In genomic region chr1:202630541-202630940, GRCh38 we compare ENCODE assay signal across 29 cellular contexts.
"Had no signal": no experiment of that assay in that cellular context is flagged by ENCODE, and none has a peak within 500 bp of the region (broad histone marks: within the 10 kb centered on the region; RNA-seq: fewer than 3 reads in every experiment).

No MANE protein-coding gene starts in this region.

- H3K4me1 Mint-ChIP-seq: neural crest cell had no signal

- ATAC-seq: left colon; left lung; lower lobe of right lung; naive thymus-derived CD8-positive, alpha-beta T cell; right lobe of liver; stimulated activated naive B cell treated with anti-CD40 and anti-IgM and Interleukin-4, amounts not matched to agents 10 μg/mL and 1 μg/mL and 100 μg/mL, for 72 hours; stimulated activated naive CD8-positive, alpha-beta T cell treated with anti-CD3 and anti-CD28 coated beads, Interleukin-15, Interleukin-2, amounts not matched to agents 100 U/mL and 50 U/mL, for 24 hours had no signal

- H3K9me3 ChIP-seq: left lung, lower lobe of right lung, neutrophil, right atrium auricular region, right lobe of liver, stomach, suprapubic skin, thoracic aorta, tibial artery, uterus had no signal

- H3K27me3 ChIP-seq: right atrium auricular region, right lobe of liver, uterus had no signal

- H3K27ac ChIP-seq: left lung, lower lobe of right lung, neutrophil, parathyroid adenoma, right atrium auricular region, right lobe of liver, stomach, suprapubic skin, thoracic aorta, tibial artery, uterus had no signal

- H3K36me3 Mint-ChIP-seq: immature natural killer cell; naive thymus-derived CD8-positive, alpha-beta T cell; stimulated activated naive B cell treated with anti-CD40 and anti-IgM and Interleukin-4, amounts not matched to agents 10 μg/mL and 1 μg/mL and 100 μg/mL, for 72 hours had no signal

- H3K27ac Mint-ChIP-seq: immature natural killer cell; nephron; progenitor cell of endocrine pancreas; stimulated activated naive B cell treated with anti-CD40 and anti-IgM and Interleukin-4, amounts not matched to agents 10 μg/mL and 1 μg/mL and 100 μg/mL, for 72 hours had no signal

- H3K4me3 Mint-ChIP-seq: nephron; neural crest cell; stimulated activated naive B cell treated with anti-CD40 and anti-IgM and Interleukin-4, amounts not matched to agents 10 μg/mL and 1 μg/mL and 100 μg/mL, for 72 hours had no signal

- H3K9ac ChIP-seq: parathyroid adenoma had no signal

- H3K4me3 ChIP-seq: left lung, lower lobe of right lung, right atrium auricular region, right lobe of liver, smooth muscle cell, stomach, suprapubic skin, thoracic aorta, tibial artery, uterus had no signal

- H3K4me1 ChIP-seq: parathyroid adenoma, right lobe of liver, suprapubic skin, uterus had no signal

- H3K4me2 ChIP-seq: smooth muscle cell had no signal

- H3K9me3 Mint-ChIP-seq: immature natural killer cell; naive thymus-derived CD8-positive, alpha-beta T cell; nephron; neural crest cell; stimulated activated naive B cell treated with anti-CD40 and anti-IgM and Interleukin-4, amounts not matched to agents 10 μg/mL and 1 μg/mL and 100 μg/mL, for 72 hours had no signal

- DNase-seq: hypothalamus; immature natural killer cell; left colon; lower lobe of right lung; mammary epithelial cell; mesenchymal stem cell; occipital lobe; stimulated activated CD4-positive, alpha-beta T cell treated with anti-CD3 and anti-CD28 coated beads, Interleukin-12 subunit alpha, Interleukin-12 subunit beta, amount 100 ng/mL, for 4 hours; stimulated activated CD4-positive, alpha-beta T cell treated with anti-CD3 and anti-CD28 coated beads, Interleukin-15, amount 100 ng/mL, for 24 hours; stimulated activated CD4-positive, alpha-beta T cell treated with anti-CD3 and anti-CD28 coated beads, Interleukin-2, amount 100 ng/mL, for 24 hours; stimulated activated CD4-positive, alpha-beta T cell treated with anti-CD3 and anti-CD28 coated beads, Interleukin-4, amount 100 ng/mL, for 1 hour; stimulated activated naive B cell treated with anti-CD40 and anti-IgM and Interleukin-4, amounts not matched to agents 10 μg/mL and 1 μg/mL and 100 μg/mL, for 72 hours; stimulated activated naive CD8-positive, alpha-beta T cell treated with anti-CD3 and anti-CD28 coated beads, Interleukin-15, Interleukin-2, amounts not matched to agents 100 U/mL and 50 U/mL, for 24 hours; stomach; trophoblast cell; uterus had no signal

- H3K36me3 ChIP-seq: left lung, lower lobe of right lung, neutrophil, right atrium auricular region, right lobe of liver, stomach, suprapubic skin, thoracic aorta, tibial artery, uterus had no signal
